Comparison of ENCODE assay signal across 38 cellular contexts in genomic region chr13:64266024-64266423, GRCh38.
"Had no signal": no experiment of that assay in that cellular context is flagged by ENCODE, and none has a peak within 500 bp of the region (broad histone marks: within the 10 kb centered on the region; RNA-seq: fewer than 3 reads in every experiment).

No MANE protein-coding gene starts in this region.

- H3K27ac Mint-ChIP-seq: activated B cell treated with CpG ODN at 0.5 μM for 24 hours; activated CD4-positive, alpha-beta memory T cell treated with anti-CD3 and anti-CD28 coated beads, Interleukin-2, amount 10 ng/mL, durations not matched to agents 7 days and 5 days; activated CD4-positive, alpha-beta T cell treated with anti-CD3 and anti-CD28 coated beads for 36 hours; activated CD4-positive, alpha-beta T cell treated with anti-CD3 and anti-CD28 coated beads, Interleukin-2, amount 10 ng/mL, durations not matched to agents 7 days and 5 days; activated CD8-positive, alpha-beta memory T cell treated with anti-CD3 and anti-CD28 coated beads, Interleukin-2, amount 10 ng/mL, durations not matched to agents 7 days and 5 days; activated CD8-positive, alpha-beta T cell treated with anti-CD3 and anti-CD28 coated beads, Interleukin-2, amount 10 ng/mL, durations not matched to agents 7 days and 5 days; activated naive CD4-positive, alpha-beta T cell treated with anti-CD3 and anti-CD28 coated beads for 36 hours; activated naive CD4-positive, alpha-beta T cell treated with anti-CD3 and anti-CD28 coated beads, Interleukin-2, amount 50 U/mL, for 72 hours; activated naive CD8-positive, alpha-beta T cell treated with anti-CD3 and anti-CD28 coated beads for 36 hours; activated T-cell treated with anti-CD3 and anti-CD28 coated beads, Interleukin-2, amount 50 U/mL, for 72 hours; activated T-helper 1 cell treated with anti-CD3 and anti-CD28 coated beads, Interleukin-12 subunit alpha, Interleukin-12 subunit beta, Interleukin-2, Interleukin-4 antibody, amounts not matched to agents 30 ng/mL and 10 ng/mL and 1 ng/mL, durations not matched to agents 14 hours and 24 hours and 36 hours; activated T-helper 17 cell treated with anti-CD3 and anti-CD28 coated beads, Interleukin-2, amount 50 U/mL, for 72 hours; T-helper 1 cell treated with Interleukin-12 subunit alpha and Interleukin-12 subunit beta and Interleukin-4 antibody, amounts not matched to agents 30 μg/mL and 1 μg/mL, for 36 hours; T-helper 2 cell treated with Interferon-gamma antibody and Interleukin-4, amounts not matched to agents 5 μg/mL and 100 μg/mL, for 36 hours had no signal

- H3K36me3 Mint-ChIP-seq: activated CD8-positive, alpha-beta memory T cell treated with anti-CD3 and anti-CD28 coated beads, Interleukin-2, amount 10 ng/mL, durations not matched to agents 7 days and 5 days; activated naive CD8-positive, alpha-beta T cell treated with anti-CD3 and anti-CD28 coated beads for 36 hours had no signal

- FAIRE-seq: astrocyte, TTC549 had no signal

- H3K4me3 Mint-ChIP-seq: activated B cell treated with CpG ODN at 0.5 μM for 24 hours; activated CD4-positive, alpha-beta memory T cell treated with anti-CD3 and anti-CD28 coated beads, Interleukin-2, amount 10 ng/mL, durations not matched to agents 7 days and 5 days; activated CD4-positive, alpha-beta T cell treated with anti-CD3 and anti-CD28 coated beads for 36 hours; activated CD4-positive, alpha-beta T cell treated with anti-CD3 and anti-CD28 coated beads, Interleukin-2, amount 10 ng/mL, durations not matched to agents 7 days and 5 days; activated CD8-positive, alpha-beta memory T cell treated with anti-CD3 and anti-CD28 coated beads, Interleukin-2, amount 10 ng/mL, durations not matched to agents 7 days and 5 days; activated CD8-positive, alpha-beta T cell treated with anti-CD3 and anti-CD28 coated beads, Interleukin-2, amount 10 ng/mL, durations not matched to agents 7 days and 5 days; activated naive CD4-positive, alpha-beta T cell treated with anti-CD3 and anti-CD28 coated beads for 36 hours; activated naive CD8-positive, alpha-beta T cell treated with anti-CD3 and anti-CD28 coated beads for 36 hours; activated T-cell treated with anti-CD3 and anti-CD28 coated beads, Interleukin-2, amount 50 U/mL, for 4 hours; activated T-cell treated with anti-CD3 and anti-CD28 coated beads, Interleukin-2, amount 50 U/mL, for 72 hours; activated T-helper 1 cell treated with anti-CD3 and anti-CD28 coated beads, Interleukin-12 subunit alpha, Interleukin-12 subunit beta, Interleukin-2, Interleukin-4 antibody, amounts not matched to agents 30 ng/mL and 10 ng/mL and 1 ng/mL, durations not matched to agents 14 hours and 24 hours and 36 hours; activated T-helper 17 cell treated with anti-CD3 and anti-CD28 coated beads, Interleukin-2, amount 50 U/mL, for 72 hours; T-helper 1 cell treated with Interleukin-12 subunit alpha and Interleukin-12 subunit beta and Interleukin-4 antibody, amounts not matched to agents 30 μg/mL and 1 μg/mL, for 36 hours; T-helper 2 cell treated with Interferon-gamma antibody and Interleukin-4, amounts not matched to agents 5 μg/mL and 100 μg/mL, for 36 hours had no signal

- H3K4me3 ChIP-seq: adrenal gland, body of pancreas, breast epithelium had no signal

- H3K27ac ChIP-seq: adrenal gland, body of pancreas, brain microvascular endothelial cell, breast epithelium, VCaP had no signal

- H3K4me1 ChIP-seq: adrenal gland, body of pancreas, breast epithelium had no signal

- H3K9me3 ChIP-seq: adrenal gland, body of pancreas, breast epithelium had no signal

- H3K4me1 Mint-ChIP-seq: activated B cell treated with CpG ODN at 0.5 μM for 24 hours; activated CD4-positive, alpha-beta memory T cell treated with anti-CD3 and anti-CD28 coated beads, Interleukin-2, amount 10 ng/mL, durations not matched to agents 7 days and 5 days; activated CD4-positive, alpha-beta T cell treated with anti-CD3 and anti-CD28 coated beads for 36 hours; activated CD4-positive, alpha-beta T cell treated with anti-CD3 and anti-CD28 coated beads, Interleukin-2, amount 10 ng/mL, durations not matched to agents 7 days and 5 days; activated CD8-positive, alpha-beta memory T cell treated with anti-CD3 and anti-CD28 coated beads, Interleukin-2, amount 10 ng/mL, durations not matched to agents 7 days and 5 days; activated naive CD8-positive, alpha-beta T cell treated with anti-CD3 and anti-CD28 coated beads for 36 hours; activated T-helper 17 cell treated with anti-CD3 and anti-CD28 coated beads, Interleukin-2, amount 50 U/mL, for 72 hours had no signal

- H3K27me3 Mint-ChIP-seq: activated B cell treated with CpG ODN at 0.5 μM for 24 hours; activated CD4-positive, alpha-beta memory T cell treated with anti-CD3 and anti-CD28 coated beads, Interleukin-2, amount 10 ng/mL, durations not matched to agents 7 days and 5 days; activated CD4-positive, alpha-beta T cell treated with anti-CD3 and anti-CD28 coated beads for 36 hours; activated CD4-positive, alpha-beta T cell treated with anti-CD3 and anti-CD28 coated beads, Interleukin-2, amount 10 ng/mL, durations not matched to agents 7 days and 5 days; activated CD8-positive, alpha-beta memory T cell treated with anti-CD3 and anti-CD28 coated beads, Interleukin-2, amount 10 ng/mL, durations not matched to agents 7 days and 5 days; activated naive CD8-positive, alpha-beta T cell treated with anti-CD3 and anti-CD28 coated beads for 36 hours; activated T-helper 17 cell treated with anti-CD3 and anti-CD28 coated beads, Interleukin-2, amount 50 U/mL, for 72 hours had no signal

- ATAC-seq: activated CD4-positive, alpha-beta T cell treated with anti-CD3 and anti-CD28 coated beads for 36 hours; activated CD8-positive, alpha-beta memory T cell treated with anti-CD3 and anti-CD28 coated beads, Interleukin-2, amount 10 ng/mL, durations not matched to agents 7 days and 5 days; activated CD8-positive, alpha-beta T cell treated with anti-CD3 and anti-CD28 coated beads, Interleukin-2, amount 10 ng/mL, durations not matched to agents 7 days and 5 days; activated naive CD4-positive, alpha-beta T cell treated with anti-CD3 and anti-CD28 coated beads, Interleukin-2, amount 50 U/mL, for 72 hours; activated T-cell treated with anti-CD3 and anti-CD28 coated beads, Interleukin-2, amount 50 U/mL, for 4 hours; activated T-cell treated with anti-CD3 and anti-CD28 coated beads, Interleukin-2, amount 50 U/mL, for 72 hours; activated T-helper 17 cell treated with anti-CD3 and anti-CD28 coated beads, Interleukin-2, amount 50 U/mL, for 72 hours; body of pancreas had no signal

- DNase-seq: activated B cell treated with CpG ODN at 0.5 μM for 24 hours; activated CD4-positive, alpha-beta memory T cell treated with anti-CD3 and anti-CD28 coated beads, Interleukin-2, amount 10 ng/mL, durations not matched to agents 7 days and 5 days; activated CD4-positive, alpha-beta T cell treated with anti-CD3 and anti-CD28 coated beads for 36 hours; activated CD4-positive, alpha-beta T cell treated with anti-CD3 and anti-CD28 coated beads for 48 hours; activated CD4-positive, alpha-beta T cell treated with anti-CD3 and anti-CD28 coated beads, Interleukin-2, amount 10 ng/mL, durations not matched to agents 7 days and 5 days; activated CD4-positive, alpha-beta T cell treated with anti-CD3 and anti-CD28 coated beads, Interleukin-2, amount 50 U/mL, for 48 hours; activated CD4-positive, CD25-positive, alpha-beta regulatory T cell treated with anti-CD3 and anti-CD28 coated beads, Interleukin-2, amount 50 U/mL, for 72 hours; activated CD8-positive, alpha-beta memory T cell treated with anti-CD3 and anti-CD28 coated beads for 24 hours; activated CD8-positive, alpha-beta memory T cell treated with anti-CD3 and anti-CD28 coated beads, Interleukin-2, amount 10 ng/mL, durations not matched to agents 7 days and 5 days; activated CD8-positive, alpha-beta T cell treated with anti-CD3 and anti-CD28 coated beads, Interleukin-2, amount 10 ng/mL, durations not matched to agents 7 days and 5 days; activated effector memory CD4-positive, alpha-beta T cell treated with anti-CD3 and anti-CD28 coated beads, Interleukin-2, amount 50 U/mL, for 16 hours; activated gamma-delta T cell treated with Interleukin-2 at 50 U/mL for 16 hours; activated naive CD4-positive, alpha-beta T cell; activated naive CD4-positive, alpha-beta T cell treated with anti-CD3 and anti-CD28 coated beads for 36 hours; activated naive CD4-positive, alpha-beta T cell treated with anti-CD3 and anti-CD28 coated beads, Interleukin-2, amount 50 U/mL, for 16 hours; activated naive CD8-positive, alpha-beta T cell treated with anti-CD3 and anti-CD28 coated beads for 36 hours; activated T-cell treated with anti-CD3 and anti-CD28 coated beads for 4 hours; activated T-cell treated with anti-CD3 and anti-CD28 coated beads, Interleukin-2, amount 50 U/mL, for 1 hour; activated T-cell treated with anti-CD3 and anti-CD28 coated beads, Interleukin-2, amount 50 U/mL, for 4 hours; activated T-cell treated with anti-CD3 and anti-CD28 coated beads, Interleukin-2, amount 50 U/mL, for 72 hours; adrenal gland; amniotic stem cell; aorta; body of pancreas; brain microvascular endothelial cell; central memory CD4-positive, alpha-beta T cell; T-helper 1 cell; T-helper 2 cell; T-helper 9 cell had no signal

- H3K36me3 ChIP-seq: adrenal gland, brain microvascular endothelial cell, breast epithelium had no signal

- H3K27me3 ChIP-seq: adrenal gland, body of pancreas, brain microvascular endothelial cell, breast epithelium had no signal
